In the genomic region with DNA sequence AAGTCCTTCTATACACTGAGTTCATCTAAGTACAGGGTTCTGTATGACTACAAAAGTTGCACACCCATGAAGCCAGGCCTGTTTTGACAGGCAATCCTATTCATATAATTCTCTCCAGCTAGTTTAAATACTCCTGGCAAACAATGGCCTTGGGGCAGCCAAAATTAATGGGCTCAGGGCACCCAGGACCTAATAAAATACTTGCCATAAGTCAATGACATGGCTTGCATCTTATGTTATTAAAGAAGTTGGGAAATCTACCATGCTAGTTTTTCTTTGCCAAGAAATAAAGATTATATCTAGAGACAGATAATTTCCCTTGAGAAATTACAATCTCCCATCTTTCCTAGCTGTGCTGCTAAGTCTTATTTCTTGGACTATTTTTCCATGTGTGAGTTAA, we compare ENCODE assay signal across 24 cellular contexts. TPM values are rescaled to one million over a fixed set of nuclear protein-coding genes. Genes with fewer than 3 reads are reported as not detected.
"Had no signal": no experiment of that assay in that cellular context is flagged by ENCODE, and none has a peak within 500 bp of the region (broad histone marks: within the 10 kb centered on the region; RNA-seq: fewer than 3 reads in every experiment).

No MANE protein-coding gene starts in this region.

- H3K9me3 Mint-ChIP-seq: neural crest cell had no signal

- H3K27ac ChIP-seq: dorsolateral prefrontal cortex, epithelial cell of prostate, esophagus muscularis mucosa, neutrophil, parathyroid adenoma, right atrium auricular region, suprapubic skin, transverse colon, upper lobe of right lung, uterus had no signal

- H3K4me1 Mint-ChIP-seq: memory B cell; stimulated activated naive CD8-positive, alpha-beta T cell treated with anti-CD3 and anti-CD28 coated beads, Interleukin-15, amount 100 ng/mL, for 72 hours had no signal

- DNase-seq: dorsolateral prefrontal cortex; effector CD4-positive, alpha-beta T cell; stimulated activated CD4-positive, alpha-beta T cell treated with anti-CD3 and anti-CD28 coated beads, Interleukin-12 subunit alpha, Interleukin-12 subunit beta, amount 100 ng/mL, for 4 hours; stimulated activated CD4-positive, alpha-beta T cell treated with anti-CD3 and anti-CD28 coated beads, Interleukin-1b, Interleukin-23, amount 100 ng/mL, for 48 hours; stimulated activated CD4-positive, alpha-beta T cell treated with anti-CD3 and anti-CD28 coated beads, Interleukin-4, amount 100 ng/mL, for 1 hour; stimulated activated CD8-positive, alpha-beta memory T cell treated with anti-CD3 and anti-CD28 coated beads, Interleukin-4, amount 100 ng/mL, for 48 hours; stimulated activated naive CD4-positive, alpha-beta T cell; stimulated activated naive CD8-positive, alpha-beta T cell treated with anti-CD3 and anti-CD28 coated beads, Interleukin-15, amount 100 ng/mL, for 72 hours; transverse colon; upper lobe of right lung; uterus had no signal

- H3K4me3 ChIP-seq: dorsolateral prefrontal cortex, esophagus muscularis mucosa, lung, right atrium auricular region, smooth muscle cell, suprapubic skin, transverse colon, upper lobe of right lung, uterus had no signal

- H3K4me3 Mint-ChIP-seq: memory B cell; natural killer cell treated with Interleukin-12 subunit alpha and Interleukin-12 subunit beta and Interleukin-15 and Interleukin-18, amount 100 ng/mL, for 72 hours; neural crest cell; stimulated activated naive CD8-positive, alpha-beta T cell treated with anti-CD3 and anti-CD28 coated beads, Interleukin-15, amount 100 ng/mL, for 72 hours had no signal

- ATAC-seq: natural killer cell treated with Interleukin-12 subunit alpha and Interleukin-12 subunit beta and Interleukin-15 and Interleukin-18, amount 100 ng/mL, for 72 hours; sciatic nerve; stimulated activated naive CD8-positive, alpha-beta T cell treated with anti-CD3 and anti-CD28 coated beads, Interleukin-15, amount 100 ng/mL, for 72 hours; upper lobe of right lung had no signal

- H3K27me3 Mint-ChIP-seq: memory B cell, progenitor cell of endocrine pancreas had no signal

- H3K27ac Mint-ChIP-seq: memory B cell; natural killer cell treated with Interleukin-12 subunit alpha and Interleukin-12 subunit beta and Interleukin-15 and Interleukin-18, amount 100 ng/mL, for 72 hours; progenitor cell of endocrine pancreas; stimulated activated naive CD8-positive, alpha-beta T cell treated with anti-CD3 and anti-CD28 coated beads, Interleukin-15, amount 100 ng/mL, for 72 hours had no signal

- H3K36me3 Mint-ChIP-seq: memory B cell; natural killer cell treated with Interleukin-12 subunit alpha and Interleukin-12 subunit beta and Interleukin-15 and Interleukin-18, amount 100 ng/mL, for 72 hours had no signal

RNA-seq across cellular contexts. Expression of gene TMTC1, which starts 11.1 kb away (rescaled TPM):
- total RNA-seq: natural killer cell treated with Interleukin-12 subunit alpha and Interleukin-12 subunit beta and Interleukin-15 and Interleukin-18, amount 100 ng/mL, for 72 hours had no signal
